Comparison of ENCODE assay signal across 36 cellular contexts in genomic region chr3:123485551-123485950, GRCh38. TPM values are rescaled to one million over a fixed set of nuclear protein-coding genes. Genes with fewer than 3 reads are reported as not detected.
"Had no signal": no experiment of that assay in that cellular context is flagged by ENCODE, and none has a peak within 500 bp of the region (broad histone marks: within the 10 kb centered on the region; RNA-seq: fewer than 3 reads in every experiment).

No MANE protein-coding gene starts in this region.

- ATAC-seq: activated CD8-positive, alpha-beta memory T cell treated with anti-CD3 and anti-CD28 coated beads, Interleukin-2, amount 10 ng/mL, durations not matched to agents 7 days and 5 days; activated CD8-positive, alpha-beta T cell treated with anti-CD3 and anti-CD28 coated beads, Interleukin-2, amount 10 ng/mL, durations not matched to agents 7 days and 5 days; activated naive CD8-positive, alpha-beta T cell treated with anti-CD3 and anti-CD28 coated beads, Interleukin-2, amount 50 U/mL, for 24 hours had no signal

- H3K4me3 ChIP-seq: ascending aorta, cardiac muscle cell had no signal

- H3K27me3 Mint-ChIP-seq: activated CD8-positive, alpha-beta memory T cell treated with anti-CD3 and anti-CD28 coated beads, Interleukin-2, amount 10 ng/mL, durations not matched to agents 7 days and 5 days; activated naive CD4-positive, alpha-beta T cell treated with anti-CD3 and anti-CD28 coated beads, Interleukin-2, amount 50 U/mL, for 24 hours; activated naive CD8-positive, alpha-beta T cell; activated naive CD8-positive, alpha-beta T cell treated with anti-CD3 and anti-CD28 coated beads, Interleukin-2, amount 50 U/mL, for 24 hours; brain had no signal

- H3K9me3 ChIP-seq: ascending aorta had no signal

- H3K9me3 Mint-ChIP-seq: activated B cell treated with CpG ODN at 0.5 μM for 24 hours; activated CD4-positive, alpha-beta memory T cell treated with anti-CD3 and anti-CD28 coated beads, Interleukin-2, amount 10 ng/mL, durations not matched to agents 7 days and 5 days; activated CD4-positive, alpha-beta T cell treated with anti-CD3 and anti-CD28 coated beads, Interleukin-2, amount 10 ng/mL, durations not matched to agents 7 days and 5 days; activated naive CD4-positive, alpha-beta T cell treated with anti-CD3 and anti-CD28 coated beads, Interleukin-2, amount 10 ng/mL, durations not matched to agents 7 days and 5 days; activated naive CD4-positive, alpha-beta T cell treated with anti-CD3 and anti-CD28 coated beads, Interleukin-2, amount 50 U/mL, for 24 hours; activated naive CD8-positive, alpha-beta T cell treated with anti-CD3 and anti-CD28 coated beads, Interleukin-2, amount 10 ng/mL, durations not matched to agents 7 days and 5 days; activated naive CD8-positive, alpha-beta T cell treated with anti-CD3 and anti-CD28 coated beads, Interleukin-2, amount 50 U/mL, for 24 hours; activated T-cell treated with anti-CD3 and anti-CD28 coated beads, Interleukin-2, amount 50 U/mL, for 24 hours; activated T-helper 2 cell treated with anti-CD3 and anti-CD28 coated beads, Interferon-gamma antibody, Interleukin-2, Interleukin-4, amounts not matched to agents 10 μg/mL and 5 μg/mL and 100 μg/mL, durations not matched to agents 14 hours and 24 hours and 36 hours; central memory CD8-positive, alpha-beta T cell; T-helper 1 cell treated with Interleukin-12 subunit alpha and Interleukin-12 subunit beta and Interleukin-4 antibody, amounts not matched to agents 30 μg/mL and 1 μg/mL, for 36 hours; T-helper 2 cell treated with Interferon-gamma antibody and Interleukin-4, amounts not matched to agents 5 μg/mL and 100 μg/mL, for 36 hours had no signal

- H3K36me3 Mint-ChIP-seq: activated CD8-positive, alpha-beta memory T cell treated with anti-CD3 and anti-CD28 coated beads, Interleukin-2, amount 10 ng/mL, durations not matched to agents 7 days and 5 days; activated naive CD4-positive, alpha-beta T cell treated with anti-CD3 and anti-CD28 coated beads, Interleukin-2, amount 10 ng/mL, durations not matched to agents 7 days and 5 days; activated naive CD4-positive, alpha-beta T cell treated with anti-CD3 and anti-CD28 coated beads, Interleukin-2, amount 50 U/mL, for 24 hours; activated naive CD8-positive, alpha-beta T cell; brain had no signal

- DNase-seq: activated B cell treated with CpG ODN at 0.5 μM for 24 hours; activated CD4-positive, alpha-beta memory T cell treated with anti-CD3 and anti-CD28 coated beads, Interleukin-2, amount 10 ng/mL, durations not matched to agents 7 days and 5 days; activated CD4-positive, alpha-beta T cell treated with anti-CD3 and anti-CD28 coated beads for 4 hours; activated CD4-positive, alpha-beta T cell treated with anti-CD3 and anti-CD28 coated beads, Interleukin-2, amount 10 ng/mL, durations not matched to agents 7 days and 5 days; activated CD4-positive, alpha-beta T cell treated with anti-CD3 and anti-CD28 coated beads, Interleukin-2, amount 50 U/mL, for 48 hours; activated CD4-positive, CD25-positive, alpha-beta regulatory T cell treated with anti-CD3 and anti-CD28 coated beads, Interleukin-2, amount 50 U/mL, for 72 hours; activated CD8-positive, alpha-beta memory T cell treated with anti-CD3 and anti-CD28 coated beads for 24 hours; activated CD8-positive, alpha-beta memory T cell treated with anti-CD3 and anti-CD28 coated beads, Interleukin-2, amount 10 ng/mL, durations not matched to agents 7 days and 5 days; activated CD8-positive, alpha-beta memory T cell treated with anti-CD3 and anti-CD28 coated beads, Interleukin-2, amount 50 U/mL, for 48 hours; activated CD8-positive, alpha-beta T cell treated with anti-CD3 and anti-CD28 coated beads, Interleukin-2, amount 10 ng/mL, durations not matched to agents 7 days and 5 days; activated effector memory CD4-positive, alpha-beta T cell treated with Interleukin-2 at 50 U/mL for 16 hours; activated gamma-delta T cell; activated naive CD4-positive, alpha-beta T cell treated with anti-CD3 and anti-CD28 coated beads, Interleukin-2, amount 10 ng/mL, durations not matched to agents 7 days and 5 days; activated naive CD4-positive, alpha-beta T cell treated with Interleukin-2 at 50 U/mL for 16 hours; activated naive CD8-positive, alpha-beta T cell treated with anti-CD3 and anti-CD28 coated beads, Interleukin-2, amount 10 ng/mL, durations not matched to agents 7 days and 5 days; activated naive CD8-positive, alpha-beta T cell treated with anti-CD3 and anti-CD28 coated beads, Interleukin-2, amount 50 U/mL, for 24 hours; activated T-cell treated with anti-CD3 and anti-CD28 coated beads, Interleukin-2, amount 50 U/mL, for 24 hours; activated T-cell treated with anti-CD3 and anti-CD28 coated beads, Interleukin-2, amount 50 U/mL, for 48 hours; amygdala; anterior cingulate cortex; caudate nucleus; cerebellar nuclear complex; T-helper 1 cell; T-helper 2 cell; T-helper 9 cell had no signal

- H3K27ac Mint-ChIP-seq: activated B cell treated with CpG ODN at 0.5 μM for 24 hours; activated CD4-positive, alpha-beta memory T cell treated with anti-CD3 and anti-CD28 coated beads, Interleukin-2, amount 10 ng/mL, durations not matched to agents 7 days and 5 days; activated CD4-positive, alpha-beta T cell treated with anti-CD3 and anti-CD28 coated beads, Interleukin-2, amount 10 ng/mL, durations not matched to agents 7 days and 5 days; activated CD8-positive, alpha-beta memory T cell treated with anti-CD3 and anti-CD28 coated beads, Interleukin-2, amount 10 ng/mL, durations not matched to agents 7 days and 5 days; activated CD8-positive, alpha-beta T cell treated with anti-CD3 and anti-CD28 coated beads, Interleukin-2, amount 10 ng/mL, durations not matched to agents 7 days and 5 days; activated naive CD4-positive, alpha-beta T cell treated with anti-CD3 and anti-CD28 coated beads, Interleukin-2, amount 10 ng/mL, durations not matched to agents 7 days and 5 days; activated naive CD4-positive, alpha-beta T cell treated with anti-CD3 and anti-CD28 coated beads, Interleukin-2, amount 50 U/mL, for 24 hours; activated naive CD8-positive, alpha-beta T cell; activated naive CD8-positive, alpha-beta T cell treated with anti-CD3 and anti-CD28 coated beads, Interleukin-2, amount 10 ng/mL, durations not matched to agents 7 days and 5 days; activated naive CD8-positive, alpha-beta T cell treated with anti-CD3 and anti-CD28 coated beads, Interleukin-2, amount 50 U/mL, for 24 hours; activated T-cell treated with anti-CD3 and anti-CD28 coated beads, Interleukin-2, amount 50 U/mL, for 24 hours; activated T-helper 2 cell treated with anti-CD3 and anti-CD28 coated beads, Interferon-gamma antibody, Interleukin-2, Interleukin-4, amounts not matched to agents 10 μg/mL and 5 μg/mL and 100 μg/mL, durations not matched to agents 14 hours and 24 hours and 36 hours; brain; T-helper 1 cell treated with Interleukin-12 subunit alpha and Interleukin-12 subunit beta and Interleukin-4 antibody, amounts not matched to agents 30 μg/mL and 1 μg/mL, for 36 hours; T-helper 2 cell treated with Interferon-gamma antibody and Interleukin-4, amounts not matched to agents 5 μg/mL and 100 μg/mL, for 36 hours had no signal

- H3K4me1 Mint-ChIP-seq: activated CD4-positive, alpha-beta memory T cell treated with anti-CD3 and anti-CD28 coated beads, Interleukin-2, amount 10 ng/mL, durations not matched to agents 7 days and 5 days; activated CD4-positive, alpha-beta T cell treated with anti-CD3 and anti-CD28 coated beads, Interleukin-2, amount 10 ng/mL, durations not matched to agents 7 days and 5 days; activated CD8-positive, alpha-beta memory T cell treated with anti-CD3 and anti-CD28 coated beads, Interleukin-2, amount 10 ng/mL, durations not matched to agents 7 days and 5 days; activated naive CD4-positive, alpha-beta T cell treated with anti-CD3 and anti-CD28 coated beads, Interleukin-2, amount 10 ng/mL, durations not matched to agents 7 days and 5 days; activated naive CD4-positive, alpha-beta T cell treated with anti-CD3 and anti-CD28 coated beads, Interleukin-2, amount 50 U/mL, for 24 hours; activated naive CD8-positive, alpha-beta T cell treated with anti-CD3 and anti-CD28 coated beads, Interleukin-2, amount 10 ng/mL, durations not matched to agents 7 days and 5 days; activated naive CD8-positive, alpha-beta T cell treated with anti-CD3 and anti-CD28 coated beads, Interleukin-2, amount 50 U/mL, for 24 hours; central memory CD8-positive, alpha-beta T cell had no signal

- H3K4me3 Mint-ChIP-seq: activated B cell treated with CpG ODN at 0.5 μM for 24 hours; activated CD4-positive, alpha-beta memory T cell treated with anti-CD3 and anti-CD28 coated beads, Interleukin-2, amount 10 ng/mL, durations not matched to agents 7 days and 5 days; activated CD4-positive, alpha-beta T cell treated with anti-CD3 and anti-CD28 coated beads, Interleukin-2, amount 10 ng/mL, durations not matched to agents 7 days and 5 days; activated CD8-positive, alpha-beta memory T cell treated with anti-CD3 and anti-CD28 coated beads, Interleukin-2, amount 10 ng/mL, durations not matched to agents 7 days and 5 days; activated CD8-positive, alpha-beta T cell treated with anti-CD3 and anti-CD28 coated beads, Interleukin-2, amount 10 ng/mL, durations not matched to agents 7 days and 5 days; activated naive CD4-positive, alpha-beta T cell treated with anti-CD3 and anti-CD28 coated beads, Interleukin-2, amount 10 ng/mL, durations not matched to agents 7 days and 5 days; activated naive CD4-positive, alpha-beta T cell treated with anti-CD3 and anti-CD28 coated beads, Interleukin-2, amount 50 U/mL, for 24 hours; activated naive CD8-positive, alpha-beta T cell; activated naive CD8-positive, alpha-beta T cell treated with anti-CD3 and anti-CD28 coated beads, Interleukin-2, amount 10 ng/mL, durations not matched to agents 7 days and 5 days; activated naive CD8-positive, alpha-beta T cell treated with anti-CD3 and anti-CD28 coated beads, Interleukin-2, amount 50 U/mL, for 24 hours; activated T-cell treated with anti-CD3 and anti-CD28 coated beads, Interleukin-2, amount 50 U/mL, for 24 hours; brain; central memory CD8-positive, alpha-beta T cell; T-helper 1 cell treated with Interleukin-12 subunit alpha and Interleukin-12 subunit beta and Interleukin-4 antibody, amounts not matched to agents 30 μg/mL and 1 μg/mL, for 36 hours; T-helper 2 cell treated with Interferon-gamma antibody and Interleukin-4, amounts not matched to agents 5 μg/mL and 100 μg/mL, for 36 hours had no signal

- H3K36me3 ChIP-seq: cardiac muscle cell had no signal

- H3K27ac ChIP-seq: ascending aorta, cardiac muscle cell, VCaP had no signal

- H3K27me3 ChIP-seq: ascending aorta, cardiac muscle cell had no signal

RNA-seq across cellular contexts. Expression of gene ADCY5, which starts 36.7 kb away (rescaled TPM):
- total RNA-seq: activated B cell treated with CpG ODN at 0.5 μM for 24 hours; activated CD4-positive, alpha-beta memory T cell treated with anti-CD3 and anti-CD28 coated beads, Interleukin-2, amount 10 ng/mL, durations not matched to agents 7 days and 5 days; activated CD4-positive, alpha-beta T cell treated with anti-CD3 and anti-CD28 coated beads, Interleukin-2, amount 10 ng/mL, durations not matched to agents 7 days and 5 days; activated CD8-positive, alpha-beta memory T cell treated with anti-CD3 and anti-CD28 coated beads, Interleukin-2, amount 10 ng/mL, durations not matched to agents 7 days and 5 days; activated CD8-positive, alpha-beta T cell treated with anti-CD3 and anti-CD28 coated beads, Interleukin-2, amount 10 ng/mL, durations not matched to agents 7 days and 5 days; activated naive CD8-positive, alpha-beta T cell treated with anti-CD3 and anti-CD28 coated beads, Interleukin-2, amount 10 ng/mL, durations not matched to agents 7 days and 5 days; activated T-helper 2 cell treated with anti-CD3 and anti-CD28 coated beads, Interferon-gamma antibody, Interleukin-2, Interleukin-4, amounts not matched to agents 10 μg/mL and 5 μg/mL and 100 μg/mL, durations not matched to agents 14 hours and 24 hours and 36 hours; bronchial epithelial cell had no signal
